ENCODE assay signal across 2 cellular contexts in genomic region chr4:8297141-8297601, GRCh38.
TF ChIP-seq lines count a peak whose summit lies in the region.

No MANE protein-coding gene starts in this region.

TF ChIP-seq in IMR-90, 13 proteins besides CTCF, POLR2A, EP300 and RAD21:
- no peak for TF ChIP-seq MXI1 (IDR thresholded peaks at IDR 0.05; ENCODE audit: borderline replicate concordance, low read depth, low read length)
- no peak for TF ChIP-seq MAFK (IDR thresholded peaks at IDR 0.05; ENCODE audit: low read depth, low read length)
- no peak for TF ChIP-seq NFE2L2 (IDR thresholded peaks at IDR 0.05; ENCODE audit: low read depth, low read length)
- TF ChIP-seq RFX5 (IDR thresholded peaks at IDR 0.05; ENCODE audit: low read depth, low read length) = no peak
- TF ChIP-seq CEBPB (IDR thresholded peaks at IDR 0.05; ENCODE audit: low read depth, low read length) = no peak
- no peak for TF ChIP-seq ELK1 (IDR thresholded peaks at IDR 0.05; ENCODE audit: borderline replicate concordance, low read depth, low read length)
- no peak for TF ChIP-seq FOS (IDR thresholded peaks at IDR 0.05; ENCODE audit: low read depth, low read length)
- TF ChIP-seq MAZ (IDR thresholded peaks at IDR 0.05; ENCODE audit: borderline replicate concordance, low read depth, low read length) = no peak
- no peak for TF ChIP-seq RCOR1 (IDR thresholded peaks at IDR 0.05; ENCODE audit: insufficient replicate concordance, low read length)
- no peak for TF ChIP-seq BHLHE40 (IDR thresholded peaks at IDR 0.05; ENCODE audit: low read depth, low read length)

TF ChIP-seq in HepG2, 621 proteins besides CTCF, POLR2A, EP300 and RAD21:
- TF ChIP-seq ZFX (CRISPR knock-in tag; IDR thresholded peaks at IDR 0.05; ENCODE audit: low read depth) (no peak), ZNF468 (CRISPR knock-in tag; IDR thresholded peaks at IDR 0.05) (no peak), MAZ (IDR thresholded peaks at IDR 0.05; ENCODE audit: borderline replicate concordance, low read depth, low read length) (no peak), MAZ (CRISPR knock-in tag; IDR thresholded peaks at IDR 0.05; ENCODE audit: low read depth) (no peak), SP2 (CRISPR knock-in tag; IDR thresholded peaks at IDR 0.05) (no peak), ZNF691 (CRISPR knock-in tag; IDR thresholded peaks at IDR 0.05; ENCODE audit: borderline replicate concordance, low read depth) (no peak), HMGXB3 (CRISPR knock-in tag; IDR thresholded peaks at IDR 0.05; ENCODE audit: borderline replicate concordance) (no peak), ZNF660 (CRISPR knock-in tag; IDR thresholded peaks at IDR 0.05; ENCODE audit: borderline replicate concordance, low read depth) (no peak), IKZF1 (IDR thresholded peaks at IDR 0.05) (no peak), POGK (CRISPR knock-in tag; conservative IDR thresholded peaks at IDR 0.05) (no peak), ZNF501 (CRISPR knock-in tag; IDR thresholded peaks at IDR 0.05) (no peak), ZBTB7B (CRISPR knock-in tag; IDR thresholded peaks at IDR 0.05) (no peak), ETV6 (CRISPR knock-in tag; conservative IDR thresholded peaks at IDR 0.05) (no peak), ZNF776 (CRISPR knock-in tag; IDR thresholded peaks at IDR 0.05) (no peak)
